1 cellular context compared by ENCODE assay signal in the genomic region with DNA sequence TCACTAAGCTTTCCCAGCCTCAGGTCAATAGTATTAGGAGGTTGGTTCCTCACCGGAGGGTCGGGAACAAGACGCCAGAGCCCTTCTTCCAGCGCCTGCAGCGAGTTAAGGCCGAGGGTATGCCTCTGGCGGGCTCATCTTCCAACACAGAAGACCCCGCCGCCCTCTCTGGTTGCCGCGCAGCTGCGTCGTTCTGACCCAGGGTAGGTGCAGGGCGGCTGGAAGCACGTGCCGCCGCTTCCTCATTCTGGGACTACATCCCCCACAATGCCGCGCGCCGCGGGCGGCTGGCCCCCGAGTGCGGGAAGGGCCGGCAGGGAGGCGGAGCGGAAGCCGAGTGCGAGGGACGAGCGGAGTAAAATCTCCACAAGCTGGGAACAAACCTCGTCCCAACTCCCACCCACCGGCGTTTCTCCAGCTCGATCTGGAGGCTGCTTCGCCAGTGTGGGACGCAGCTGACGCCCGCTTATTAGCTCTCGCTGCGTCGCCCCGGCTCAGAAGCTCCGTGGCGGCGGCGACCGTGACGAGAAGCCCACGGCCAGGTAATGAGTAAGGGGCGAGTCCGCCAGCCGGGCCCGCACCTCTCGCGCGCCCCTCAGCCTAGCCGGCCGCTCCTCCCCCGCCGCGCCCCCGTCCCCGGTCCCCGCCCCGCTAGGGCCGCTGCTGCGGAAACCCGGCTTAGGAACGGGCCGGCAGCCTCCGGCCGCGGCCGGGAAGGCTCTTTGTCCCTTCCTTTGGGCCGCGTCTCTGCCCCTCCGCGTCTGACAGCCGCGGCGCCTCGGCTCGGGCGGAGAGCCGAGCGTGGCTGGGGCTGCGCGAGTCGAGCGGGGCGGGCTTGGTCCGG.
TF ChIP-seq lines count a peak whose summit lies in the region.

A gene with protein sequence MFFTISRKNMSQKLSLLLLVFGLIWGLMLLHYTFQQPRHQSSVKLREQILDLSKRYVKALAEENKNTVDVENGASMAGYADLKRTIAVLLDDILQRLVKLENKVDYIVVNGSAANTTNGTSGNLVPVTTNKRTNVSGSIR (plus strand): TSS at position 319 of the 844 bp plus-strand sequence. CDS start 13,934 bp downstream, outside the sequence.

TF ChIP-seq in GM12878, 131 proteins besides CTCF, POLR2A, EP300 and RAD21 (continued from another document and continues in another):
- TF ChIP-seq, protein P1, sequence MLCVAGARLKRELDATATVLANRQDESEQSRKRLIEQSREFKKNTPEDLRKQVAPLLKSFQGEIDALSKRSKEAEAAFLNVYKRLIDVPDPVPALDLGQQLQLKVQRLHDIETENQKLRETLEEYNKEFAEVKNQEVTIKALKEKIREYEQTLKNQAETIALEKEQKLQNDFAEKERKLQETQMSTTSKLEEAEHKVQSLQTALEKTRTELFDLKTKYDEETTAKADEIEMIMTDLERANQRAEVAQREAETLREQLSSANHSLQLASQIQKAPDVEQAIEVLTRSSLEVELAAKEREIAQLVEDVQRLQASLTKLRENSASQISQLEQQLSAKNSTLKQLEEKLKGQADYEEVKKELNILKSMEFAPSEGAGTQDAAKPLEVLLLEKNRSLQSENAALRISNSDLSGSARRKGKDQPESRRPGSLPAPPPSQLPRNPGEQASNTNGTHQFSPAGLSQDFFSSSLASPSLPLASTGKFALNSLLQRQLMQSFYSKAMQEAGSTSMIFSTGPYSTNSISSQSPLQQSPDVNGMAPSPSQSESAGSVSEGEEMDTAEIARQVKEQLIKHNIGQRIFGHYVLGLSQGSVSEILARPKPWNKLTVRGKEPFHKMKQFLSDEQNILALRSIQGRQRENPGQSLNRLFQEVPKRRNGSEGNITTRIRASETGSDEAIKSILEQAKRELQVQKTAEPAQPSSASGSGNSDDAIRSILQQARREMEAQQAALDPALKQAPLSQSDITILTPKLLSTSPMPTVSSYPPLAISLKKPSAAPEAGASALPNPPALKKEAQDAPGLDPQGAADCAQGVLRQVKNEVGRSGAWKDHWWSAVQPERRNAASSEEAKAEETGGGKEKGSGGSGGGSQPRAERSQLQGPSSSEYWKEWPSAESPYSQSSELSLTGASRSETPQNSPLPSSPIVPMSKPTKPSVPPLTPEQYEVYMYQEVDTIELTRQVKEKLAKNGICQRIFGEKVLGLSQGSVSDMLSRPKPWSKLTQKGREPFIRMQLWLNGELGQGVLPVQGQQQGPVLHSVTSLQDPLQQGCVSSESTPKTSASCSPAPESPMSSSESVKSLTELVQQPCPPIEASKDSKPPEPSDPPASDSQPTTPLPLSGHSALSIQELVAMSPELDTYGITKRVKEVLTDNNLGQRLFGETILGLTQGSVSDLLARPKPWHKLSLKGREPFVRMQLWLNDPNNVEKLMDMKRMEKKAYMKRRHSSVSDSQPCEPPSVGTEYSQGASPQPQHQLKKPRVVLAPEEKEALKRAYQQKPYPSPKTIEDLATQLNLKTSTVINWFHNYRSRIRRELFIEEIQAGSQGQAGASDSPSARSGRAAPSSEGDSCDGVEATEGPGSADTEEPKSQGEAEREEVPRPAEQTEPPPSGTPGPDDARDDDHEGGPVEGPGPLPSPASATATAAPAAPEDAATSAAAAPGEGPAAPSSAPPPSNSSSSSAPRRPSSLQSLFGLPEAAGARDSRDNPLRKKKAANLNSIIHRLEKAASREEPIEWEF (IDR thresholded peaks at IDR 0.05; ENCODE audit: insufficient replicate concordance, low read depth, low read length): no peak
- TF ChIP-seq, protein P2, sequence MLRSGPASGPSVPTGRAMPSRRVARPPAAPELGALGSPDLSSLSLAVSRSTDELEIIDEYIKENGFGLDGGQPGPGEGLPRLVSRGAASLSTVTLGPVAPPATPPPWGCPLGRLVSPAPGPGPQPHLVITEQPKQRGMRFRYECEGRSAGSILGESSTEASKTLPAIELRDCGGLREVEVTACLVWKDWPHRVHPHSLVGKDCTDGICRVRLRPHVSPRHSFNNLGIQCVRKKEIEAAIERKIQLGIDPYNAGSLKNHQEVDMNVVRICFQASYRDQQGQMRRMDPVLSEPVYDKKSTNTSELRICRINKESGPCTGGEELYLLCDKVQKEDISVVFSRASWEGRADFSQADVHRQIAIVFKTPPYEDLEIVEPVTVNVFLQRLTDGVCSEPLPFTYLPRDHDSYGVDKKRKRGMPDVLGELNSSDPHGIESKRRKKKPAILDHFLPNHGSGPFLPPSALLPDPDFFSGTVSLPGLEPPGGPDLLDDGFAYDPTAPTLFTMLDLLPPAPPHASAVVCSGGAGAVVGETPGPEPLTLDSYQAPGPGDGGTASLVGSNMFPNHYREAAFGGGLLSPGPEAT (IDR thresholded peaks at IDR 0.05; ENCODE audit: low read depth): peak; percentile 48; the same call in 1 of the 2 replicates
- peak; percentile 34; the same call in 1 of the 2 replicates for TF ChIP-seq SREBF1 (IDR thresholded peaks at IDR 0.05; ENCODE audit: low read length)
- peak; percentile 100 for TF ChIP-seq BHLHE40 (IDR thresholded peaks at IDR 0.05; ENCODE audit: borderline replicate concordance in 1 of 2, low read depth in 2 of 2, low read length in 1 of 2)
- peak; percentile 58; the same call in 1 of the 2 replicates for TF ChIP-seq NR2F1 (conservative IDR thresholded peaks at IDR 0.05)
- peak; percentile 51; the same call in 1 of the 2 replicates for TF ChIP-seq HDGF (IDR thresholded peaks at IDR 0.05)
- TF ChIP-seq, protein P3, sequence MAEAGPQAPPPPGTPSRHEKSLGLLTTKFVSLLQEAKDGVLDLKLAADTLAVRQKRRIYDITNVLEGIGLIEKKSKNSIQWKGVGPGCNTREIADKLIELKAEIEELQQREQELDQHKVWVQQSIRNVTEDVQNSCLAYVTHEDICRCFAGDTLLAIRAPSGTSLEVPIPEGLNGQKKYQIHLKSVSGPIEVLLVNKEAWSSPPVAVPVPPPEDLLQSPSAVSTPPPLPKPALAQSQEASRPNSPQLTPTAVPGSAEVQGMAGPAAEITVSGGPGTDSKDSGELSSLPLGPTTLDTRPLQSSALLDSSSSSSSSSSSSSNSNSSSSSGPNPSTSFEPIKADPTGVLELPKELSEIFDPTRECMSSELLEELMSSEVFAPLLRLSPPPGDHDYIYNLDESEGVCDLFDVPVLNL (IDR thresholded peaks at IDR 0.05; ENCODE audit: low read depth, low read length): no peak
- no peak for TF ChIP-seq FOS (IDR thresholded peaks at IDR 0.05; ENCODE audit: borderline replicate concordance, extremely low read depth, insufficient read length)
- no peak for TF ChIP-seq CBX3 (IDR thresholded peaks at IDR 0.05; ENCODE audit: borderline replicate concordance, low read depth)
- TF ChIP-seq HDAC6 (IDR thresholded peaks at IDR 0.05; ENCODE audit: unreplicated experiment): no peak
- TF ChIP-seq SUPT20H (IDR thresholded peaks at IDR 0.05; ENCODE audit: borderline replicate concordance, control insufficient read depth, low read depth, low read length): no peak
- peak; percentile 49; the same call in 1 of the 2 replicates for TF ChIP-seq NR2C1 (IDR thresholded peaks at IDR 0.05)
- 0 out of 4 replicates have a peak, but pooled peaks of 1 of the 2 experiments have one; percentile 25 for TF ChIP-seq ETV6 (conservative IDR thresholded peaks at IDR 0.05 in 1 of 2, IDR thresholded peaks at IDR 0.05 in 1 of 2; ENCODE audit: borderline replicate concordance in 1 of 2, low read depth in 1 of 2)
- TF ChIP-seq ESRRA (IDR thresholded peaks at IDR 0.05; ENCODE audit: low read length): no peak
- TF ChIP-seq RCOR1 (conservative IDR thresholded peaks at IDR 0.05; ENCODE audit: low read depth, low read length): no peak
- TF ChIP-seq NBN (IDR thresholded peaks at IDR 0.05): peak; percentile 36; the same call in 1 of the 2 replicates
- TF ChIP-seq SP1 (IDR thresholded peaks at IDR 0.05; ENCODE audit: low read depth, low read length): no peak
- TF ChIP-seq TCF12 (IDR thresholded peaks at IDR 0.05; ENCODE audit: low read depth, low read length): peak; percentile 44; the same call in 1 of the 2 replicates
- peak; percentile 60; the same call in 1 of the 2 replicates for TF ChIP-seq CREB1 (IDR thresholded peaks at IDR 0.05; ENCODE audit: low read depth)
- TF ChIP-seq ZSCAN29 (IDR thresholded peaks at IDR 0.05): no peak
- no peak for TF ChIP-seq STAT3 (IDR thresholded peaks at IDR 0.05; ENCODE audit: low read depth, low read length)
- TF ChIP-seq NFYA (IDR thresholded peaks at IDR 0.05; ENCODE audit: borderline replicate concordance, low read depth, low read length): no peak
- no peak for TF ChIP-seq BCL11A (IDR thresholded peaks at IDR 0.05; ENCODE audit: low read depth, low read length)
- TF ChIP-seq, protein P4, sequence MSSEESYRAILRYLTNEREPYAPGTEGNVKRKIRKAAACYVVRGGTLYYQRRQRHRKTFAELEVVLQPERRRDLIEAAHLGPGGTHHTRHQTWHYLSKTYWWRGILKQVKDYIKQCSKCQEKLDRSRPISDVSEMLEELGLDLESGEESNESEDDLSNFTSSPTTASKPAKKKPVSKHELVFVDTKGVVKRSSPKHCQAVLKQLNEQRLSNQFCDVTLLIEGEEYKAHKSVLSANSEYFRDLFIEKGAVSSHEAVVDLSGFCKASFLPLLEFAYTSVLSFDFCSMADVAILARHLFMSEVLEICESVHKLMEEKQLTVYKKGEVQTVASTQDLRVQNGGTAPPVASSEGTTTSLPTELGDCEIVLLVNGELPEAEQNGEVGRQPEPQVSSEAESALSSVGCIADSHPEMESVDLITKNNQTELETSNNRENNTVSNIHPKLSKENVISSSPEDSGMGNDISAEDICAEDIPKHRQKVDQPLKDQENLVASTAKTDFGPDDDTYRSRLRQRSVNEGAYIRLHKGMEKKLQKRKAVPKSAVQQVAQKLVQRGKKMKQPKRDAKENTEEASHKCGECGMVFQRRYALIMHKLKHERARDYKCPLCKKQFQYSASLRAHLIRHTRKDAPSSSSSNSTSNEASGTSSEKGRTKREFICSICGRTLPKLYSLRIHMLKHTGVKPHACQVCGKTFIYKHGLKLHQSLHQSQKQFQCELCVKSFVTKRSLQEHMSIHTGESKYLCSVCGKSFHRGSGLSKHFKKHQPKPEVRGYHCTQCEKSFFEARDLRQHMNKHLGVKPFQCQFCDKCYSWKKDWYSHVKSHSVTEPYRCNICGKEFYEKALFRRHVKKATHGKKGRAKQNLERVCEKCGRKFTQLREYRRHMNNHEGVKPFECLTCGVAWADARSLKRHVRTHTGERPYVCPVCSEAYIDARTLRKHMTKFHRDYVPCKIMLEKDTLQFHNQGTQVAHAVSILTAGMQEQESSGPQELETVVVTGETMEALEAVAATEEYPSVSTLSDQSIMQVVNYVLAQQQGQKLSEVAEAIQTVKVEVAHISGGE (CRISPR knock-in tag; IDR thresholded peaks at IDR 0.05): no peak
- TF ChIP-seq LARP7 (IDR thresholded peaks at IDR 0.05): peak; percentile 51; the same call in 1 of the 2 replicates
- TF ChIP-seq, protein P5, sequence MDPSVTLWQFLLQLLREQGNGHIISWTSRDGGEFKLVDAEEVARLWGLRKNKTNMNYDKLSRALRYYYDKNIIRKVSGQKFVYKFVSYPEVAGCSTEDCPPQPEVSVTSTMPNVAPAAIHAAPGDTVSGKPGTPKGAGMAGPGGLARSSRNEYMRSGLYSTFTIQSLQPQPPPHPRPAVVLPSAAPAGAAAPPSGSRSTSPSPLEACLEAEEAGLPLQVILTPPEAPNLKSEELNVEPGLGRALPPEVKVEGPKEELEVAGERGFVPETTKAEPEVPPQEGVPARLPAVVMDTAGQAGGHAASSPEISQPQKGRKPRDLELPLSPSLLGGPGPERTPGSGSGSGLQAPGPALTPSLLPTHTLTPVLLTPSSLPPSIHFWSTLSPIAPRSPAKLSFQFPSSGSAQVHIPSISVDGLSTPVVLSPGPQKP (IDR thresholded peaks at IDR 0.05; ENCODE audit: low read depth, low read length): peak; percentile 47; the same call in 1 of the 2 replicates
- 0 out of 2 replicates have a peak, but pooled peaks have one; percentile 72 for TF ChIP-seq BACH1 (IDR thresholded peaks at IDR 0.05; ENCODE audit: borderline replicate concordance)
- TF ChIP-seq, protein P6, sequence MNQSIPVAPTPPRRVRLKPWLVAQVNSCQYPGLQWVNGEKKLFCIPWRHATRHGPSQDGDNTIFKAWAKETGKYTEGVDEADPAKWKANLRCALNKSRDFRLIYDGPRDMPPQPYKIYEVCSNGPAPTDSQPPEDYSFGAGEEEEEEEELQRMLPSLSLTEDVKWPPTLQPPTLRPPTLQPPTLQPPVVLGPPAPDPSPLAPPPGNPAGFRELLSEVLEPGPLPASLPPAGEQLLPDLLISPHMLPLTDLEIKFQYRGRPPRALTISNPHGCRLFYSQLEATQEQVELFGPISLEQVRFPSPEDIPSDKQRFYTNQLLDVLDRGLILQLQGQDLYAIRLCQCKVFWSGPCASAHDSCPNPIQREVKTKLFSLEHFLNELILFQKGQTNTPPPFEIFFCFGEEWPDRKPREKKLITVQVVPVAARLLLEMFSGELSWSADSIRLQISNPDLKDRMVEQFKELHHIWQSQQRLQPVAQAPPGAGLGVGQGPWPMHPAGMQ (IDR thresholded peaks at IDR 0.05; ENCODE audit: borderline replicate concordance): no peak
- TF ChIP-seq, protein P7, sequence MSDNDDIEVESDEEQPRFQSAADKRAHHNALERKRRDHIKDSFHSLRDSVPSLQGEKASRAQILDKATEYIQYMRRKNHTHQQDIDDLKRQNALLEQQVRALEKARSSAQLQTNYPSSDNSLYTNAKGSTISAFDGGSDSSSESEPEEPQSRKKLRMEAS (IDR thresholded peaks at IDR 0.05; ENCODE audit: low read depth, low read length): peak; percentile 98
- TF ChIP-seq, protein P8, sequence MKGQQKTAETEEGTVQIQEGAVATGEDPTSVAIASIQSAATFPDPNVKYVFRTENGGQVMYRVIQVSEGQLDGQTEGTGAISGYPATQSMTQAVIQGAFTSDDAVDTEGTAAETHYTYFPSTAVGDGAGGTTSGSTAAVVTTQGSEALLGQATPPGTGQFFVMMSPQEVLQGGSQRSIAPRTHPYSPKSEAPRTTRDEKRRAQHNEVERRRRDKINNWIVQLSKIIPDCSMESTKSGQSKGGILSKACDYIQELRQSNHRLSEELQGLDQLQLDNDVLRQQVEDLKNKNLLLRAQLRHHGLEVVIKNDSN (IDR thresholded peaks at IDR 0.05; ENCODE audit: borderline replicate concordance, extremely low read length, insufficient read depth, low read depth, low read length): peak; percentile 85
- no peak for TF ChIP-seq KDM1A (IDR thresholded peaks at IDR 0.05; ENCODE audit: borderline replicate concordance)
- peak; percentile 70; the same call in 1 of the 2 replicates for TF ChIP-seq STAT1 (conservative IDR thresholded peaks at IDR 0.05)
- TF ChIP-seq TCF3 (IDR thresholded peaks at IDR 0.05; ENCODE audit: borderline replicate concordance, insufficient read depth, low read depth, low read length): no peak
- TF ChIP-seq, protein P9, sequence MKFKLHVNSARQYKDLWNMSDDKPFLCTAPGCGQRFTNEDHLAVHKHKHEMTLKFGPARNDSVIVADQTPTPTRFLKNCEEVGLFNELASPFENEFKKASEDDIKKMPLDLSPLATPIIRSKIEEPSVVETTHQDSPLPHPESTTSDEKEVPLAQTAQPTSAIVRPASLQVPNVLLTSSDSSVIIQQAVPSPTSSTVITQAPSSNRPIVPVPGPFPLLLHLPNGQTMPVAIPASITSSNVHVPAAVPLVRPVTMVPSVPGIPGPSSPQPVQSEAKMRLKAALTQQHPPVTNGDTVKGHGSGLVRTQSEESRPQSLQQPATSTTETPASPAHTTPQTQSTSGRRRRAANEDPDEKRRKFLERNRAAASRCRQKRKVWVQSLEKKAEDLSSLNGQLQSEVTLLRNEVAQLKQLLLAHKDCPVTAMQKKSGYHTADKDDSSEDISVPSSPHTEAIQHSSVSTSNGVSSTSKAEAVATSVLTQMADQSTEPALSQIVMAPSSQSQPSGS (IDR thresholded peaks at IDR 0.05; ENCODE audit: low read length): no peak
- peak; percentile 94 for TF ChIP-seq IKZF1 (conservative IDR thresholded peaks at IDR 0.05)
- peak; percentile 87 for TF ChIP-seq TARDBP (IDR thresholded peaks at IDR 0.05; ENCODE audit: borderline replicate concordance)
